ENCODE assay signal across 14 cellular contexts in genomic region chr13:50275392-50276063, GRCh38.
DNase-seq lines count a peak whose midpoint lies in the region; ATAC-seq, FAIRE-seq and TF ChIP-seq lines count a peak whose summit lies in the region.
"Had no signal": no experiment of that assay in that cellular context is flagged by ENCODE, and none has a peak within 500 bp of the region (broad histone marks: within the 10 kb centered on the region; RNA-seq: fewer than 3 reads in every experiment).

No MANE protein-coding gene starts in this region.

- no peak for ATAC-seq in GM21786 (IDR thresholded peaks at IDR 0.05; ENCODE audit: unreplicated experiment)
- ATAC-seq: activated CD8-positive, alpha-beta memory T cell treated with anti-CD3 and anti-CD28 coated beads, Interleukin-2, amount 10 ng/mL, durations not matched to agents 7 days and 5 days had no signal

- no peaks in the 10 kb centered on the region for H3K4me1 ChIP-seq in PC-9 (replicated peaks; ENCODE audit: insufficient read depth)
- H3K4me1 ChIP-seq: stomach had no signal

- DNase-seq in NCI-H2171 treated with DMSO at 0.1 percent for 48 hours (lab: John Stamatoyannopoulos, UW) (peak; percentile 39), NCI-H2171 (lab: John Stamatoyannopoulos, UW) (no peak), NCI-H774 (lab: John Stamatoyannopoulos, UW) (peak; percentile 34), PC-9 (no peak), GM19240 (ENCODE audit: insufficient read length, low spot score) (no peak)
- DNase-seq: activated CD8-positive, alpha-beta memory T cell treated with anti-CD3 and anti-CD28 coated beads, Interleukin-2, amount 10 ng/mL, durations not matched to agents 7 days and 5 days; activated naive CD4-positive, alpha-beta T cell treated with anti-CD3 and anti-CD28 coated beads for 36 hours; NCI-H1092; posterior cingulate gyrus; stomach had no signal

- peaks cover 5% of the 10 kb centered on the region; the same call in 1 of the 2 replicates for H3K9me3 ChIP-seq in PC-9 (ENCODE audit: insufficient read depth, low read depth)

- FAIRE-seq in islet of Langerhans (lab: Jason Lieb, UNC) = peak; percentile 91

- H3K4me2 ChIP-seq in PC-9 = no peak overlapping the region
- H3K4me2 ChIP-seq: smooth muscle cell had no signal

- no peaks in the 10 kb centered on the region for H3K79me2 ChIP-seq in PC-9 (ENCODE audit: low read depth)

- no peak overlapping the region for H3K4me3 ChIP-seq in PC-9
- H3K4me3 ChIP-seq: smooth muscle cell, stomach had no signal

- H3K27me3 ChIP-seq in PC-9 (ENCODE audit: insufficient read depth, low read depth) = no peaks in the 10 kb centered on the region

- intact Hi-C loops in PC-9 (cut with micrococcal nuclease; ENCODE audit: unreplicated experiment) = no loop called here

- no peaks in the 10 kb centered on the region for H3K36me3 ChIP-seq in PC-9 (ENCODE audit: low read depth)
- H3K36me3 ChIP-seq: stomach had no signal

- H3F3A ChIP-seq in PC-9 (ENCODE audit: insufficient read depth, low read depth) = no peaks in the 10 kb centered on the region

- H4K20me1 ChIP-seq in PC-9 (ENCODE audit: insufficient read depth) = no peaks in the 10 kb centered on the region

- CTCF ChIA-PET in PC-9 (lab: Charles Lee) = no interaction called here

- H3K9me2 ChIP-seq in PC-9 (ENCODE audit: insufficient read depth) = no peaks in the 10 kb centered on the region

- H2AFZ ChIP-seq in PC-9 = no peak overlapping the region

- TF ChIP-seq CTCF in 22Rv1 (IDR thresholded peaks at IDR 0.05) (peak; percentile 47), PC-9 (conservative IDR thresholded peaks at IDR 0.05) (no peak)

- no TSS peak for BruUV-seq in PC-9 (replicated peaks; lab: Mats Ljungman, UMichigan)

- H3K27ac ChIP-seq in 22Rv1 = no peak overlapping the region
- H3K27ac ChIP-seq in PC-9 = no peak overlapping the region
- H3K27ac ChIP-seq: stomach had no signal

- POLR2A ChIA-PET in PC-9 (lab: Charles Lee; ENCODE audit: unreplicated experiment) = no interaction called here

Comparison
In these comparisons a context has a peak if more than half of its experiments do, and no peak if none do; other contexts are left out.
1. DNase-seq: peak in NCI-H2171 treated with DMSO at 0.1 percent for 48 hours (single experiment) and NCI-H774 (single experiment); none in NCI-H2171 (single experiment), PC-9 (0 of 2) and GM19240 (single experiment).